ENCODE assay signal across 8 cellular contexts in genomic region chr3:59713971-59714370, GRCh38.
"Had no signal": no experiment of that assay in that cellular context is flagged by ENCODE, and none has a peak within 500 bp of the region (broad histone marks: within the 10 kb centered on the region; RNA-seq: fewer than 3 reads in every experiment).

No MANE protein-coding gene starts in this region.

- DNase-seq: GM23248, GOT3, H7, HFFc6 had no signal

- H3K4me3 ChIP-seq: GM23248, HAP-1 had no signal

- H2AFZ ChIP-seq: GM23248 had no signal

- H3K36me3 ChIP-seq: HAP-1 had no signal

- H3K27ac ChIP-seq: GM23248, HL-60 had no signal

- H3K9me3 ChIP-seq: HAP-1 had no signal

- ATAC-seq: HCT116, HepG2 had no signal
